In the genomic region with DNA sequence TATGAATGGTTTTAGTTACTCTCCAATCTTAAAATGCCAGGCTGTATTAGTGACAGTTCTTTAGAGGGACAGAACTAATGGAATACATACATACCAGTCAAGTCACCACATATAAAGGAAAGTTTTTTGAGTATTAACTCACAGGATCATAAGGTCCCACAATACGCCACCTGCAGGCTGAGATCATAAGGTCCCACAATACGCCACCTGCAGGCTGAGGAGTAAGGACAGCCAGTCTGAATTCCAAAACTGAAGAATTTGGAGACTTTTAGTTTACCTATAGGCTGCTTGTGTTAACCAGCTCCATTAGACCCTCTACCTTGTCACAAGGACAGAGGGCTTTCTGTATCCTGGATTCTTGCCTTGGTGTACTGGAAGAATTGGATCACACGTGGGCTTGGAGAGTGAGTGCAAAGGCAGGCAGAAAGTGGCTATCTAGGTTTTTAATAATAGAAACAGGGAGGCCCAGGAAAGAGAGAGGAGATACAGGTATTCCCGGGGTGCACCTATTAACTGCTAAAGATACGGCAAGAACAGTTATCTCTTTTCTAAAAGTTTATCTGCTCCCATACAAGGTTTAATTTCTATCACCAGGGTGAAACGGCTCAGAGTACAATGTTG, we compare ENCODE assay signal across 8 cellular contexts.
DNase-seq lines count a peak whose midpoint lies in the region; ATAC-seq, FAIRE-seq and TF ChIP-seq lines count a peak whose summit lies in the region.

No MANE protein-coding gene starts in this region.

- FAIRE-seq in endothelial cell of umbilical vein (lab: Jason Lieb, UNC), result no peak

- no peaks in the 10 kb centered on the region for H3K4me1 Mint-ChIP-seq in activated naive CD4-positive, alpha-beta T cell treated with anti-CD3 and anti-CD28 coated beads for 36 hours (ENCODE audit: low read depth)

- no peaks in the 10 kb centered on the region for H3K4me1 ChIP-seq in endothelial cell of umbilical vein (ENCODE audit: control insufficient read depth, extremely low read depth, insufficient read depth, low read length)

- POLR2A ChIA-PET in endothelial cell of umbilical vein (lab: Charles Lee), result no interaction called here

- peak; percentile 13 to 26 for TF ChIP-seq CTCF in endothelial cell of umbilical vein (IDR thresholded peaks at IDR 0.05; ENCODE audit: extremely low read depth in 1 of 2, insufficient read depth in 1 of 2, low read depth in 1 of 2, low read length in 2 of 2)

- no peak overlapping the region for H2AFZ ChIP-seq in endothelial cell of umbilical vein (ENCODE audit: low read depth, low read length)

- H3K4me3 Mint-ChIP-seq in activated naive CD4-positive, alpha-beta T cell treated with anti-CD3 and anti-CD28 coated beads for 36 hours, result no peak overlapping the region

- intact Hi-C loops in activated naive CD4-positive, alpha-beta T cell treated with anti-CD3 and anti-CD28 coated beads for 36 hours (cut with micrococcal nuclease), result no loop called here
- intact Hi-C loops in endothelial cell of umbilical vein (cut with micrococcal nuclease), result loop anchor here (1.0 kb wide), 1 partner anchor 127 kb away; no protein-coding TSS in a partner anchor

- no peaks in the 10 kb centered on the region for H3K9me3 Mint-ChIP-seq in activated naive CD4-positive, alpha-beta T cell treated with anti-CD3 and anti-CD28 coated beads for 36 hours

- H3K9me3 ChIP-seq in endothelial cell of umbilical vein (replicated peaks; ENCODE audit: control insufficient read depth, insufficient read depth, low read length), result no peaks in the 10 kb centered on the region

- DNase-seq in activated naive CD4-positive, alpha-beta T cell treated with anti-CD3 and anti-CD28 coated beads for 36 hours, result peak; percentile 34
- no peak for DNase-seq in activated naive CD4-positive, alpha-beta T cell treated with anti-CD3 and anti-CD28 coated beads, Interleukin-2, amount 50 U/mL, for 16 hours
- DNase-seq in NCI-H1694 (lab: John Stamatoyannopoulos, UW) (peak; percentile 41), endothelial cell of umbilical vein (ENCODE audit: low read depth, low spot score) (no peak), substantia nigra (lab: John Stamatoyannopoulos, UW) (no peak), GF-D8 (lab: John Stamatoyannopoulos, UW) (no peak)

- no peak overlapping the region for H3K27ac Mint-ChIP-seq in activated naive CD4-positive, alpha-beta T cell treated with anti-CD3 and anti-CD28 coated beads for 36 hours

- no peak overlapping the region for H3K4me3 ChIP-seq in endothelial cell of umbilical vein (replicated peaks in 1 of 3; ENCODE audit: insufficient read depth in 1 of 3, low read depth in 1 of 3, low read length in 3 of 3)

- no peaks in the 10 kb centered on the region for H3K9me1 ChIP-seq in endothelial cell of umbilical vein (replicated peaks; ENCODE audit: control insufficient read depth, extremely low read depth, insufficient read depth, low read length)

- BruUV-seq in endothelial cell of umbilical vein (replicated peaks; lab: Mats Ljungman, UMichigan), result no TSS peak

- dilution Hi-C loops in endothelial cell of umbilical vein (cut with MboI; ENCODE audit: extremely low pct_ligation_motif_present, low sequenced_read_pairs), result no loop called here

- no peak overlapping the region for H3K4me2 ChIP-seq in endothelial cell of umbilical vein (ENCODE audit: insufficient read depth, low read length)

- CTCF ChIA-PET in activated naive CD4-positive, alpha-beta T cell treated with anti-CD3 and anti-CD28 coated beads for 36 hours (lab: Charles Lee), result no interaction called here
- CTCF ChIA-PET in endothelial cell of umbilical vein (lab: Charles Lee), result no interaction called here

- no peaks in the 10 kb centered on the region for H3K27me3 ChIP-seq in endothelial cell of umbilical vein (ENCODE audit: control insufficient read depth in 2 of 2, insufficient read depth in 2 of 2, low read length in 2 of 2)

- H4K20me1 ChIP-seq in endothelial cell of umbilical vein (replicated peaks; ENCODE audit: control insufficient read depth, extremely low read depth, insufficient read depth, low read length), result no peaks in the 10 kb centered on the region

- no peaks in the 10 kb centered on the region for H3K27me3 Mint-ChIP-seq in activated naive CD4-positive, alpha-beta T cell treated with anti-CD3 and anti-CD28 coated beads for 36 hours (ENCODE audit: low read depth)

- H3K79me2 ChIP-seq in endothelial cell of umbilical vein (ENCODE audit: control insufficient read depth, insufficient read depth, low read length), result no peaks in the 10 kb centered on the region

- ATAC-seq in HG02798 (IDR thresholded peaks at IDR 0.05; ENCODE audit: poor library complexity, unreplicated experiment), result peak; percentile 71
- ATAC-seq in GM18520 (IDR thresholded peaks at IDR 0.05; ENCODE audit: unreplicated experiment), result no peak

- no peak for TF ChIP-seq POLR2A in endothelial cell of umbilical vein (IDR thresholded peaks at IDR 0.05; ENCODE audit: low read depth, low read length)

- no peak overlapping the region for H3K9ac ChIP-seq in endothelial cell of umbilical vein (replicated peaks; ENCODE audit: extremely low read depth, insufficient read depth, low read length)

- no peaks in the 10 kb centered on the region for H3K36me3 ChIP-seq in endothelial cell of umbilical vein (ENCODE audit: control insufficient read depth in 2 of 2, extremely low read depth in 1 of 2, insufficient read depth in 2 of 2, low read length in 2 of 2)

- H3K27ac ChIP-seq in endothelial cell of umbilical vein (ENCODE audit: insufficient read depth, low read depth, low read length) (no peak overlapping the region), substantia nigra (ENCODE audit: low read depth, low read length, poor library complexity, severe bottlenecking) (no peak overlapping the region)

- no peaks in the 10 kb centered on the region for H3K36me3 Mint-ChIP-seq in activated naive CD4-positive, alpha-beta T cell treated with anti-CD3 and anti-CD28 coated beads for 36 hours (ENCODE audit: low read depth)

TF ChIP-seq in endothelial cell of umbilical vein, 7 proteins besides CTCF, POLR2A, EP300 and RAD21:
- TF ChIP-seq EZH2 (IDR thresholded peaks at IDR 0.05; ENCODE audit: borderline replicate concordance, low read depth, low read length, severe bottlenecking) (no peak), POLR2AphosphoS5 (IDR thresholded peaks at IDR 0.05; ENCODE audit: insufficient read depth, low read depth, low read length) (no peak), GATA2 (IDR thresholded peaks at IDR 0.05; ENCODE audit: insufficient read depth, insufficient read length, low read depth, low read length) (no peak), FOS (IDR thresholded peaks at IDR 0.05; ENCODE audit: borderline replicate concordance, insufficient read depth, low read length) (no peak), JUN (IDR thresholded peaks at IDR 0.05; ENCODE audit: borderline replicate concordance, insufficient read depth, insufficient read length, low read depth) (no peak), MYC (IDR thresholded peaks at IDR 0.05; ENCODE audit: low read depth, low read length) (no peak)
- TF ChIP-seq, protein P1, sequence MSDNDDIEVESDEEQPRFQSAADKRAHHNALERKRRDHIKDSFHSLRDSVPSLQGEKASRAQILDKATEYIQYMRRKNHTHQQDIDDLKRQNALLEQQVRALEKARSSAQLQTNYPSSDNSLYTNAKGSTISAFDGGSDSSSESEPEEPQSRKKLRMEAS (IDR thresholded peaks at IDR 0.05; ENCODE audit: insufficient read depth, insufficient read length), result no peak

Comparison
In these comparisons a context has a peak if more than half of its experiments do, and no peak if none do; other contexts are left out.
1. DNase-seq: peak in activated naive CD4-positive, alpha-beta T cell treated with anti-CD3 and anti-CD28 coated beads for 36 hours (single experiment) and NCI-H1694 (single experiment); none in activated naive CD4-positive, alpha-beta T cell treated with anti-CD3 and anti-CD28 coated beads, Interleukin-2, amount 50 U/mL, for 16 hours (single experiment), endothelial cell of umbilical vein (single experiment), substantia nigra (0 of 49) and GF-D8 (single experiment).